In genomic region chr11:94493443-94494199, GRCh38 we compare ENCODE assay signal across 8 cellular contexts. TPM values are rescaled to one million over a fixed set of nuclear protein-coding genes. Genes with fewer than 3 reads are reported as not detected.
DNase-seq lines count a peak whose midpoint lies in the region; ATAC-seq and TF ChIP-seq lines count a peak whose summit lies in the region.

TSS of gene ANKRD49 (plus strand) at chr11:94493984. CDS start at chr11:94496694, 2,710 bp downstream.
TSS of gene MRE11 (minus strand) at chr11:94493844. CDS start at chr11:94492801, 1,043 bp downstream.

- peaks cover 28% of the 10 kb centered on the region for H3K4me1 ChIP-seq in KMS-11 (ENCODE audit: low read depth, poor library complexity, severe bottlenecking)
- H3K4me1 ChIP-seq in Peyer's patch = peaks cover 0 to 22% (median 2%) of the 10 kb centered on the region in 4 donors
- H3K4me1 ChIP-seq in esophagus muscularis mucosa = peaks cover 12 to 35% (median 32%) of the 10 kb centered on the region in 4 donors
- H3K4me1 ChIP-seq in muscle layer of duodenum (ENCODE audit: control insufficient read depth in 1 of 2, insufficient read depth in 2 of 2, low read length in 2 of 2) = peaks cover 12 to 19% of the 10 kb centered on the region in 2 donors

- H3K4me2 ChIP-seq in KMS-11 = peak within 1 kb of the TSS; percentile 79

- no peaks in the 10 kb centered on the region for H3K27me3 ChIP-seq in KMS-11 (ENCODE audit: insufficient read depth, low read depth)
- no peaks in the 10 kb centered on the region for H3K27me3 ChIP-seq in Peyer's patch
- H3K27me3 ChIP-seq in esophagus muscularis mucosa = no peaks in the 10 kb centered on the region
- no peaks in the 10 kb centered on the region for H3K27me3 ChIP-seq in muscle layer of duodenum (ENCODE audit: low read depth, low read length)

- no peak for TF ChIP-seq CTCF in KMS-11 (conservative IDR thresholded peaks at IDR 0.05; ENCODE audit: low read depth, low read length)
- TF ChIP-seq CTCF in Peyer's patch (IDR thresholded peaks at IDR 0.05) = peak in 1 of 6 experiments; percentile 5
- TF ChIP-seq CTCF in esophagus muscularis mucosa (IDR thresholded peaks at IDR 0.05) = no peak

- TF ChIP-seq EP300 in esophagus muscularis mucosa (IDR thresholded peaks at IDR 0.05) = no peak

- H4K20me1 ChIP-seq in KMS-11 (ENCODE audit: insufficient read depth) = no peaks in the 10 kb centered on the region

- no peaks in the 10 kb centered on the region for H3K36me3 ChIP-seq in KMS-11 (ENCODE audit: insufficient read depth)
- H3K36me3 ChIP-seq in Peyer's patch = peaks cover 0 to 29% (median 0%) of the 10 kb centered on the region in 3 donors
- H3K36me3 ChIP-seq in esophagus muscularis mucosa = peaks cover 13 to 42% (median 33%) of the 10 kb centered on the region in 4 donors
- H3K36me3 ChIP-seq in muscle layer of duodenum (ENCODE audit: control insufficient read depth in 1 of 2, insufficient read depth in 2 of 2, low read length in 2 of 2) = peaks cover 35 to 39% of the 10 kb centered on the region in 2 donors

- no peaks in the 10 kb centered on the region for H3K9me3 ChIP-seq in Peyer's patch
- no peaks in the 10 kb centered on the region for H3K9me3 ChIP-seq in esophagus muscularis mucosa
- no peaks in the 10 kb centered on the region for H3K9me3 ChIP-seq in muscle layer of duodenum (ENCODE audit: control insufficient read depth in 1 of 2, low read length in 2 of 2)

- intact Hi-C loops in esophagus muscularis mucosa (cut with DNase I) = no loop called here

- H3K27ac ChIP-seq in KMS-11 (peak within 1 kb of the TSS; percentile 60), Peyer's patch (peak within 1 kb of the TSS; percentile 78 to 86 (median 81)), esophagus muscularis mucosa (replicated peaks in 1 of 4) (peak within 1 kb of the TSS; percentile 79 to 88 (median 84)), muscle layer of duodenum (ENCODE audit: low read length) (peak within 1 kb of the TSS; percentile 91)

- peak within 1 kb of the TSS; percentile 34 for H2AFZ ChIP-seq in KMS-11 (ENCODE audit: low read depth)

- DNase-seq in DMS53 (lab: John Stamatoyannopoulos, UW) (peak; percentile 100), Peyer's patch (peak; percentile 97 to 99 (median 97)), esophagus muscularis mucosa (ENCODE audit: extremely low spot score) (peak; percentile 100)
- peak; percentile 95 to 96 for DNase-seq in activated T-cell treated with anti-CD3 and anti-CD28 coated beads, Interleukin-2, amount 50 U/mL, for 48 hours
- peak; percentile 93 to 95 for DNase-seq in stimulated activated CD8-positive, alpha-beta memory T cell treated with anti-CD3 and anti-CD28 coated beads, Interleukin-7, amount 100 ng/mL, for 4 hours (ENCODE audit: low read depth in 2 of 2)

- H3K79me2 ChIP-seq in KMS-11 (ENCODE audit: insufficient read depth, low read depth) = peaks cover 33% of the 10 kb centered on the region; the same call in 1 of the 2 replicates

- ATAC-seq in GM21737 (IDR thresholded peaks at IDR 0.05; ENCODE audit: unreplicated experiment) = peak; percentile 100

- no peak within 1 kb of the TSS for H3K4me3 ChIP-seq in KMS-11 (IDR thresholded peaks at IDR 0.05; ENCODE audit: insufficient read depth, low read depth, low read length)
- peak within 1 kb of the TSS; percentile 74 to 96 (median 80) for H3K4me3 ChIP-seq in Peyer's patch
- H3K4me3 ChIP-seq in esophagus muscularis mucosa = peak within 1 kb of the TSS; percentile 70 to 80 (median 74)
- peak within 1 kb of the TSS; percentile 92 to 96 for H3K4me3 ChIP-seq in muscle layer of duodenum (ENCODE audit: low read depth in 1 of 2, low read length in 2 of 2)

- peak within 1 kb of the TSS; percentile 88 for H3K9ac ChIP-seq in KMS-11

- WGBS in esophagus muscularis mucosa = under 1% methylated on average over 43 of the region's 54 CpGs

- peak; percentile 65 to 70 for TF ChIP-seq POLR2A in Peyer's patch (IDR thresholded peaks at IDR 0.05)
- peak; percentile 60 for TF ChIP-seq POLR2A in esophagus muscularis mucosa (IDR thresholded peaks at IDR 0.05; ENCODE audit: low read depth)

RNA-seq across cellular contexts. Expression of gene ANKRD49, which starts in this region (rescaled TPM):
- 10 to 100 TPM; 17.3 to 49.5 (median 20.7) TPM for total RNA-seq in Peyer's patch
- total RNA-seq in esophagus muscularis mucosa = 10 to 100 TPM; 16.2 to 20.8 (median 18.0) TPM

RNA-seq across cellular contexts. Expression of gene MRE11, which starts in this region (rescaled TPM):
- 10 to 100 TPM in 3 of 4 donors, 1 to 10 TPM in 1; 9.7 to 38.0 (median 14.1) TPM for total RNA-seq in Peyer's patch
- total RNA-seq in esophagus muscularis mucosa = 10 to 100 TPM in 3 of 4 donors, 1 to 10 TPM in 1; 9.9 to 12.9 (median 11.2) TPM
